ENCODE assay signal across 1 cellular context in the genomic region with DNA sequence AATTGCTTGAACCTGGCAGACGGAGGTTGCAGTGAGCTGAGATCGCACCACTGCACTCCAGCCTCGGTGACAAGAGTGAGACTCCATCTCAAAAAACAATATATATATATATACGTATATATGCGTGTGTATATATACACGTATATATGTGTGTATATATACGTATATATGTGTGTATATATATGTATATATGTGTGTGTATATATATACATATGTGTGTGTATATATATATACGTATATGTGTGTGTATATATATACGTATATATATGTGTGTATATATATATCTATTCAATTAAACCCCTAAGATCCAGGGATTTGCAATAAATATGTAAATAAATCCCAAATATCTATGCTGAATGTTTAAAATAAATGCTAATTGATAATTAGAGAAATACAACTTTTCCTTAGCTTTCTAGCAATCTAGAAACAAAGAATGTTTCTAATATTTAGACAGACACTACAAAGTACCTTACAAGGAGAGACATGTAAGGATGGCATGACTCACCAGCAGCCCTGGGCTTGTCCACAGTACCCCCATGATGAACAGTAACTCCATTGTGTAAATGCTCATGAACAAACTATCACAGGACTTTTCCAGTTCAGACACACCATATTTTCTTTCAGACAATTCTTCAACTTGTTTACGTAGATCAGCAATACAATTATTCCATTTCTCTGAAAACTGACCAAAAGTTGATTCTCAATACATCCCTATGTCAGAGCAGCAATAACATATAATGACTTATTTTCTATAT. TPM values are rescaled to one million over a fixed set of nuclear protein-coding genes. Genes with fewer than 3 reads are reported as not detected.
"Had no signal": no experiment of that assay in that cellular context is flagged by ENCODE, and none has a peak within 500 bp of the region (broad histone marks: within the 10 kb centered on the region; RNA-seq: fewer than 3 reads in every experiment).

No MANE protein-coding gene starts in this region.

RNA-seq across cellular contexts. Expression of a gene that starts 39.1 kb away (rescaled TPM):
- total RNA-seq: natural killer cell had no signal
